In the genomic region with DNA sequence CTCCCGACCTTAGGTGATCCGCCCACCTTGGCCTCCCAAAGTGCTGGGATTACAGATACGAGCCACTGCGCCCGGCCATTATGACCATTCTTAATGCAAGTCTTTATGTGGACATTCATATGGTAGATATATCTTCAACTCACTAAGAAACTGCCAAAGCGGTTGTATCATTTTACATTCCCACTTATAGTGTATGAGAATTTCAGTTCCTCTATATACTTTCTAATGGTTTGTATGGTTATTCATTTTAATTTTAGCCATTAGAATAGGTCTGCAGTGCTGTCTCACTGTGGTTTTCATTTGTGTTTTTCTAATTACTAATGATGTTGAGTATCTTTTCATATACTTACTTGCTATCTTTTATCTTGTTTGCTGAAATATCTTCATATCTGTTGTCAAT, we compare ENCODE assay signal across 15 cellular contexts. TPM values are rescaled to one million over a fixed set of nuclear protein-coding genes. Genes with fewer than 3 reads are reported as not detected.
DNase-seq lines count a peak whose midpoint lies in the region; ATAC-seq and TF ChIP-seq lines count a peak whose summit lies in the region.
"Had no signal": no experiment of that assay in that cellular context is flagged by ENCODE, and none has a peak within 500 bp of the region (broad histone marks: within the 10 kb centered on the region; RNA-seq: fewer than 3 reads in every experiment).

No MANE protein-coding gene starts in this region.

- H3K4me3 ChIP-seq in GM08714 (ENCODE audit: low read length) (peak overlapping the region; percentile 34; the same call in 1 of the 2 replicates), GM23338 (no peak overlapping the region), uterus (no peak overlapping the region)
- H3K4me3 ChIP-seq: prostate gland had no signal

- H3K27me3 Mint-ChIP-seq in GM23338 (ENCODE audit: insufficient read depth, low read depth, poor library complexity), result no peaks in the 10 kb centered on the region
- H3K27me3 Mint-ChIP-seq: activated naive CD8-positive, alpha-beta T cell treated with anti-CD3 and anti-CD28 coated beads for 36 hours; T-cell had no signal

- H3K27me3 ChIP-seq in GM23338 (ENCODE audit: insufficient read depth), result no peaks in the 10 kb centered on the region
- no peaks in the 10 kb centered on the region for H3K27me3 ChIP-seq in uterus

- H3K4me2 ChIP-seq in GM23338, result no peak overlapping the region

- no peak overlapping the region for H3K27ac ChIP-seq in GM23338 (ENCODE audit: low read depth)
- no peak overlapping the region for H3K27ac ChIP-seq in uterus
- H3K27ac ChIP-seq: prostate gland had no signal

- ATAC-seq in GM19035 (IDR thresholded peaks at IDR 0.05; ENCODE audit: unreplicated experiment), result peak; percentile 97
- peak; percentile 98 for ATAC-seq in GM21723 (IDR thresholded peaks at IDR 0.05; ENCODE audit: unreplicated experiment)
- ATAC-seq in HG03175 (IDR thresholded peaks at IDR 0.05; ENCODE audit: unreplicated experiment), result peak; percentile 86
- no peak for ATAC-seq in GM23338
- ATAC-seq: HepG2, T-cell had no signal

- intact Hi-C loops in uterus (cut with DNase I; ENCODE audit: low total_unique reads), result no loop called here

- no peak overlapping the region for H2AFZ ChIP-seq in GM23338

- H3K4me3 Mint-ChIP-seq in GM23338, result no peak overlapping the region
- H3K4me3 Mint-ChIP-seq: activated naive CD8-positive, alpha-beta T cell treated with anti-CD3 and anti-CD28 coated beads for 36 hours; T-cell had no signal

- no peaks in the 10 kb centered on the region for H3K36me3 ChIP-seq in GM23338 (ENCODE audit: insufficient read depth)
- H3K36me3 ChIP-seq in uterus, result no peaks in the 10 kb centered on the region
- H3K36me3 ChIP-seq: prostate gland had no signal

- DNase-seq in KBM-7, result no peak
- DNase-seq in GM23338 (ENCODE audit: low spot score), result no peak
- no peak for DNase-seq in uterus
- no peak for DNase-seq in NCI-H446 (lab: John Stamatoyannopoulos, UW)
- DNase-seq: activated CD4-positive, alpha-beta T cell treated with anti-CD3 and anti-CD28 coated beads, Interleukin-2, amount 50 U/mL, for 48 hours; activated naive CD8-positive, alpha-beta T cell treated with anti-CD3 and anti-CD28 coated beads for 36 hours; NCI-H2081 treated with DMSO at 0.1 percent for 48 hours; stimulated activated CD4-positive, alpha-beta T cell treated with anti-CD3 and anti-CD28 coated beads, Interleukin-4, amount 100 ng/mL, for 24 hours; T-cell had no signal

- H3K27ac Mint-ChIP-seq in GM23338, result no peak overlapping the region
- H3K27ac Mint-ChIP-seq: activated naive CD8-positive, alpha-beta T cell treated with anti-CD3 and anti-CD28 coated beads for 36 hours; T-cell had no signal

- TF ChIP-seq CTCF in GM23338 (conservative IDR thresholded peaks at IDR 0.05; ENCODE audit: low read depth in 2 of 2), result no peak
- TF ChIP-seq CTCF in uterus (IDR thresholded peaks at IDR 0.05), result no peak

- peaks cover 0 to 3% of the 10 kb centered on the region in 2 donors for H3K9me3 ChIP-seq in uterus
- H3K9me3 ChIP-seq: prostate gland had no signal

- H4K20me1 ChIP-seq in GM23338 (replicated peaks; ENCODE audit: insufficient read depth), result peaks cover 10% of the 10 kb centered on the region

- no peak for TF ChIP-seq POLR2A in uterus (IDR thresholded peaks at IDR 0.05)

- H3F3A ChIP-seq in GM23338 (replicated peaks; ENCODE audit: low read depth), result no peaks in the 10 kb centered on the region

- H3K4me1 ChIP-seq in GM23338 (ENCODE audit: insufficient read depth) (no peaks in the 10 kb centered on the region; the same call in 1 of the 2 replicates), uterus (no peaks in the 10 kb centered on the region)
- H3K4me1 ChIP-seq: prostate gland had no signal

- H3K79me2 ChIP-seq in GM23338 (replicated peaks; ENCODE audit: insufficient read depth), result peaks cover 100% of the 10 kb centered on the region

- no peaks in the 10 kb centered on the region for H3K9me2 ChIP-seq in GM23338 (ENCODE audit: insufficient read depth)

- H3K36me3 Mint-ChIP-seq in GM23338 (ENCODE audit: low read depth), result peaks cover 33% of the 10 kb centered on the region

- peaks cover 9% of the 10 kb centered on the region for H3K4me1 Mint-ChIP-seq in GM23338

- in situ Hi-C loops in KBM-7 (cut with MboI; ENCODE audit: low pct_unique_long_range_greater_than_20kb, low sequenced_read_pairs), result no loop called here

- H3K9me3 Mint-ChIP-seq in GM23338, result peaks cover 10% of the 10 kb centered on the region

TF ChIP-seq in GM23338, 12 proteins besides CTCF, POLR2A, EP300 and RAD21 (continues in another document):
- TF ChIP-seq STAT1 (IDR thresholded peaks at IDR 0.05; ENCODE audit: unreplicated experiment) (no peak), EZH2 (IDR thresholded peaks at IDR 0.05; ENCODE audit: low read depth, unreplicated experiment) (no peak), JUNB (IDR thresholded peaks at IDR 0.05; ENCODE audit: unreplicated experiment) (no peak), EZH2phosphoT487 (IDR thresholded peaks at IDR 0.05; ENCODE audit: unreplicated experiment) (no peak), NANOG (IDR thresholded peaks at IDR 0.05; ENCODE audit: borderline replicate concordance) (no peak), ZNF114 (CRISPR knock-in tag; IDR thresholded peaks at IDR 0.05) (no peak), POLR2AphosphoS5 (IDR thresholded peaks at IDR 0.05; ENCODE audit: low read depth) (no peak), CREB1 (CRISPR knock-in tag; IDR thresholded peaks at IDR 0.05; ENCODE audit: low read depth) (no peak), ETS1 (IDR thresholded peaks at IDR 0.05) (no peak)
- TF ChIP-seq, protein P1, sequence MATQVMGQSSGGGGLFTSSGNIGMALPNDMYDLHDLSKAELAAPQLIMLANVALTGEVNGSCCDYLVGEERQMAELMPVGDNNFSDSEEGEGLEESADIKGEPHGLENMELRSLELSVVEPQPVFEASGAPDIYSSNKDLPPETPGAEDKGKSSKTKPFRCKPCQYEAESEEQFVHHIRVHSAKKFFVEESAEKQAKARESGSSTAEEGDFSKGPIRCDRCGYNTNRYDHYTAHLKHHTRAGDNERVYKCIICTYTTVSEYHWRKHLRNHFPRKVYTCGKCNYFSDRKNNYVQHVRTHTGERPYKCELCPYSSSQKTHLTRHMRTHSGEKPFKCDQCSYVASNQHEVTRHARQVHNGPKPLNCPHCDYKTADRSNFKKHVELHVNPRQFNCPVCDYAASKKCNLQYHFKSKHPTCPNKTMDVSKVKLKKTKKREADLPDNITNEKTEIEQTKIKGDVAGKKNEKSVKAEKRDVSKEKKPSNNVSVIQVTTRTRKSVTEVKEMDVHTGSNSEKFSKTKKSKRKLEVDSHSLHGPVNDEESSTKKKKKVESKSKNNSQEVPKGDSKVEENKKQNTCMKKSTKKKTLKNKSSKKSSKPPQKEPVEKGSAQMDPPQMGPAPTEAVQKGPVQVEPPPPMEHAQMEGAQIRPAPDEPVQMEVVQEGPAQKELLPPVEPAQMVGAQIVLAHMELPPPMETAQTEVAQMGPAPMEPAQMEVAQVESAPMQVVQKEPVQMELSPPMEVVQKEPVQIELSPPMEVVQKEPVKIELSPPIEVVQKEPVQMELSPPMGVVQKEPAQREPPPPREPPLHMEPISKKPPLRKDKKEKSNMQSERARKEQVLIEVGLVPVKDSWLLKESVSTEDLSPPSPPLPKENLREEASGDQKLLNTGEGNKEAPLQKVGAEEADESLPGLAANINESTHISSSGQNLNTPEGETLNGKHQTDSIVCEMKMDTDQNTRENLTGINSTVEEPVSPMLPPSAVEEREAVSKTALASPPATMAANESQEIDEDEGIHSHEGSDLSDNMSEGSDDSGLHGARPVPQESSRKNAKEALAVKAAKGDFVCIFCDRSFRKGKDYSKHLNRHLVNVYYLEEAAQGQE (IDR thresholded peaks at IDR 0.05; ENCODE audit: unreplicated experiment), result no peak

RNA-seq across cellular contexts. Expression of gene TCF12, which starts 32.5 kb away (rescaled TPM):
- 69.2 and 104 TPM in 2 replicates for total RNA-seq in GM23338 (2014; rRNA removed; shearing (Covaris generic))
- 26.9 and 27.6 TPM in 2 replicates for polyA plus RNA-seq in GM23338 (2016; fragmentation: Nextera tagmentation; extraction: Ambion mirVana)
- 100 to 1,000 TPM; 109 to 361 (median 196) TPM for total RNA-seq in uterus
